In the genomic region with DNA sequence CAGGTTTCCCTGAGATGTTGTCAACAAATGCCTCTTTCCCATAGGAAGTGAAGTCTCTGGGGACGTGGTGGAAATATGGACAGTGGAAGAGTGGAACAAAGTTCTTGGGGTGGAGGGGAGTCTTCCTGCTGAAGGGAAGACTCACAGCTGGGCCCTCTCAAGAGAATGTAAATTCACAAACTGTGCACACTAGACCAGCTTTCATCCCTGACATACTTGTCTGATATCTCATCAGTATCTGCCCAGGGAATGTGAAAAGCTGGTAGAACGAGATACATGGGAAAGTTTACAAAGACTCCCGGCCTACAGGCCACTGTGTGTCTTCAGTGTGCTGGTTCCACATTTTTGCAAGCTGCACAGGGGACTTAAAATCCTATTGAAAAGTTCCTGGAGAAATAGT, we compare ENCODE assay signal across 19 cellular contexts. TPM values are rescaled to one million over a fixed set of nuclear protein-coding genes. Genes with fewer than 3 reads are reported as not detected.
DNase-seq lines count a peak whose midpoint lies in the region; ATAC-seq and TF ChIP-seq lines count a peak whose summit lies in the region.
"Had no signal": no experiment of that assay in that cellular context is flagged by ENCODE, and none has a peak within 500 bp of the region (broad histone marks: within the 10 kb centered on the region; RNA-seq: fewer than 3 reads in every experiment).

No MANE protein-coding gene starts in this region.

- no peak for TF ChIP-seq CTCF in PC-9 (conservative IDR thresholded peaks at IDR 0.05)
- TF ChIP-seq CTCF in fibroblast of pulmonary artery (IDR thresholded peaks at IDR 0.05; ENCODE audit: low read length, missing control alignments) = no peak
- TF ChIP-seq CTCF in osteocyte (IDR thresholded peaks at IDR 0.05) = no peak
- TF ChIP-seq CTCF in gastrocnemius medialis (IDR thresholded peaks at IDR 0.05 in 4 of 5, conservative IDR thresholded peaks at IDR 0.05 in 1 of 5) = no peak

- H4K20me1 ChIP-seq in PC-9 (ENCODE audit: insufficient read depth) = no peaks in the 10 kb centered on the region

- intact Hi-C loops in PC-9 (cut with micrococcal nuclease; ENCODE audit: unreplicated experiment) (no loop called here), Right ventricle myocardium superior (cut with DNase I) (no loop called here), gastrocnemius medialis (cut with DNase I; ENCODE audit: low total_unique reads) (no loop called here)
- intact Hi-C loops in naive thymus-derived CD4-positive, alpha-beta T cell (cut with micrococcal nuclease) = no loop called here

- POLR2A ChIA-PET in PC-9 (lab: Charles Lee; ENCODE audit: unreplicated experiment) = no interaction called here
- POLR2A ChIA-PET in naive thymus-derived CD4-positive, alpha-beta T cell (lab: Charles Lee) = no interaction called here

- H3K27me3 ChIP-seq in PC-9 (ENCODE audit: insufficient read depth, low read depth) (peaks cover 29% of the 10 kb centered on the region), gastrocnemius medialis (no peaks in the 10 kb centered on the region)
- no peaks in the 10 kb centered on the region for H3K27me3 ChIP-seq in naive thymus-derived CD4-positive, alpha-beta T cell (ENCODE audit: control insufficient read depth in 2 of 2, insufficient read depth in 2 of 2, low read length in 2 of 2)

- no peak for ATAC-seq in naive thymus-derived CD4-positive, alpha-beta T cell
- ATAC-seq in Right ventricle myocardium superior (ENCODE audit: poor library complexity) = no peak
- no peak for ATAC-seq in gastrocnemius medialis
- no peak for ATAC-seq in GM19397 (IDR thresholded peaks at IDR 0.05; ENCODE audit: unreplicated experiment)
- ATAC-seq: A549 had no signal

- H3K27ac Mint-ChIP-seq in osteocyte (ENCODE audit: unreplicated experiment) = peak overlapping the region; percentile 48
- no peak overlapping the region for H3K27ac Mint-ChIP-seq in naive thymus-derived CD4-positive, alpha-beta T cell

- H2AFZ ChIP-seq in PC-9 = no peak overlapping the region
- H2AFZ ChIP-seq: GM23248 had no signal

- H3K27ac ChIP-seq in PC-9 = no peak overlapping the region
- H3K27ac ChIP-seq in naive thymus-derived CD4-positive, alpha-beta T cell (ENCODE audit: low read depth, low read length) = no peak overlapping the region
- H3K27ac ChIP-seq in gastrocnemius medialis = no peak overlapping the region
- H3K27ac ChIP-seq: A549, GM23248 had no signal

- in situ Hi-C loops in gastrocnemius medialis (cut with MboI; ENCODE audit: low sequenced_read_pairs in 4 of 4) = no loop called here

- 0 out of 2 replicates have a peak overlapping the region, but pooled peaks have one; percentile 16 for H3K4me2 ChIP-seq in PC-9
- H3K4me2 ChIP-seq: A549 had no signal

- CTCF ChIA-PET in PC-9 (lab: Charles Lee) = no interaction called here
- CTCF ChIA-PET in naive thymus-derived CD4-positive, alpha-beta T cell (lab: Charles Lee) = no interaction called here

- no peaks in the 10 kb centered on the region for H3K9me2 ChIP-seq in PC-9 (ENCODE audit: insufficient read depth)

- no peak for TF ChIP-seq POLR2A in gastrocnemius medialis (IDR thresholded peaks at IDR 0.05)

- no peaks in the 10 kb centered on the region for H3F3A ChIP-seq in PC-9 (ENCODE audit: insufficient read depth, low read depth)

- no TSS peak for BruUV-seq in PC-9 (replicated peaks; lab: Mats Ljungman, UMichigan)

- no peaks in the 10 kb centered on the region for H3K27me3 Mint-ChIP-seq in osteocyte (ENCODE audit: unreplicated experiment)
- H3K27me3 Mint-ChIP-seq in naive thymus-derived CD4-positive, alpha-beta T cell = peaks cover 5 to 26% (median 16%) of the 10 kb centered on the region in 5 donors

- peak; percentile 26 for DNase-seq in AG08396 (ENCODE audit: low spot score)
- DNase-seq in PC-9 = peak in 1 of 2 experiments; percentile 58
- DNase-seq in fibroblast of pulmonary artery (ENCODE audit: low read depth) = peak; percentile 53
- no peak for DNase-seq in osteocyte (ENCODE audit: extremely low spot score, unreplicated experiment)
- no peak for DNase-seq in naive thymus-derived CD4-positive, alpha-beta T cell
- no peak for DNase-seq in Right ventricle myocardium superior
- DNase-seq in gastrocnemius medialis = no peak
- DNase-seq: Calu3; CD4-positive, CD25-positive, alpha-beta regulatory T cell; DMS79; GF-D8; GM23248; NCI-H1092; NCI-H1694 treated with DMSO at 0.1 percent for 48 hours; NCI-H510A had no signal

- peaks cover 7% of the 10 kb centered on the region for H3K9me3 Mint-ChIP-seq in osteocyte (ENCODE audit: unreplicated experiment)
- H3K9me3 Mint-ChIP-seq in naive thymus-derived CD4-positive, alpha-beta T cell = peaks cover 0 to 21% (median 6%) of the 10 kb centered on the region in 11 donors

- no peak overlapping the region for H3K4me3 Mint-ChIP-seq in osteocyte (ENCODE audit: unreplicated experiment)
- H3K4me3 Mint-ChIP-seq in naive thymus-derived CD4-positive, alpha-beta T cell = no peak overlapping the region
- H3K4me3 Mint-ChIP-seq: CD4-positive, CD25-positive, alpha-beta regulatory T cell had no signal

- no peaks in the 10 kb centered on the region for H3K4me1 ChIP-seq in PC-9 (replicated peaks; ENCODE audit: insufficient read depth)
- H3K4me1 ChIP-seq in naive thymus-derived CD4-positive, alpha-beta T cell (ENCODE audit: control insufficient read depth in 2 of 2, insufficient read depth in 2 of 2, low read length in 2 of 2) = no peaks in the 10 kb centered on the region
- H3K4me1 ChIP-seq in gastrocnemius medialis = no peaks in the 10 kb centered on the region
- H3K4me1 ChIP-seq: A549 had no signal

- H3K79me2 ChIP-seq in PC-9 (ENCODE audit: low read depth) = no peaks in the 10 kb centered on the region

- peaks cover 26% of the 10 kb centered on the region for H3K4me1 Mint-ChIP-seq in osteocyte (ENCODE audit: unreplicated experiment)
- H3K4me1 Mint-ChIP-seq in naive thymus-derived CD4-positive, alpha-beta T cell = no peaks in the 10 kb centered on the region
- H3K4me1 Mint-ChIP-seq: CD4-positive, CD25-positive, alpha-beta regulatory T cell had no signal

- no peaks in the 10 kb centered on the region for H3K36me3 ChIP-seq in PC-9 (ENCODE audit: low read depth)
- H3K36me3 ChIP-seq in naive thymus-derived CD4-positive, alpha-beta T cell (ENCODE audit: control insufficient read depth in 2 of 3, insufficient read depth in 3 of 3, low read length in 3 of 3) = no peaks in the 10 kb centered on the region
- H3K36me3 ChIP-seq in gastrocnemius medialis = no peaks in the 10 kb centered on the region

- no peak overlapping the region for H3K4me3 ChIP-seq in PC-9
- H3K4me3 ChIP-seq in fibroblast of pulmonary artery (replicated peaks; ENCODE audit: low read depth, low read length) = no peak overlapping the region
- H3K4me3 ChIP-seq in naive thymus-derived CD4-positive, alpha-beta T cell (ENCODE audit: low read length) = no peak overlapping the region
- no peak overlapping the region for H3K4me3 ChIP-seq in gastrocnemius medialis
- H3K4me3 ChIP-seq: A549, GM23248 had no signal

- H3K36me3 Mint-ChIP-seq in osteocyte (ENCODE audit: unreplicated experiment) = no peaks in the 10 kb centered on the region
- no peaks in the 10 kb centered on the region for H3K36me3 Mint-ChIP-seq in naive thymus-derived CD4-positive, alpha-beta T cell
- H3K36me3 Mint-ChIP-seq: CD4-positive, CD25-positive, alpha-beta regulatory T cell had no signal

- H3K9me3 ChIP-seq in PC-9 (ENCODE audit: insufficient read depth, low read depth) (no peaks in the 10 kb centered on the region), gastrocnemius medialis (no peaks in the 10 kb centered on the region)
- peaks cover 0 to 2% (median 0%) of the 10 kb centered on the region in 3 experiments for H3K9me3 ChIP-seq in naive thymus-derived CD4-positive, alpha-beta T cell (ENCODE audit: control insufficient read depth in 2 of 3, low read length in 3 of 3)

RNA-seq across cellular contexts. Expression of gene CCDC3, which starts 16.7 kb away (rescaled TPM):
- total RNA-seq in PC-9 (2021) (0.13 TPM in 1 of 2 replicates, not detected in the other), osteocyte (14.1 and 15.0 TPM in 2 replicates), Right ventricle myocardium superior (3.7 TPM), gastrocnemius medialis (10 to 100 TPM in 3 of 4 donors, 1 to 10 TPM in 1; 6.1 to 57.4 (median 21.6) TPM)
- under 1 TPM in 1 of 5 experiments, not detected in 4; 0.31 TPM for total RNA-seq in naive thymus-derived CD4-positive, alpha-beta T cell
- not detected for polyA plus RNA-seq in naive thymus-derived CD4-positive, alpha-beta T cell
- total RNA-seq: Calu3, GM23248, HT-29, RPMI7951 had no signal
- polyA plus RNA-seq: CD4-positive, CD25-positive, alpha-beta regulatory T cell; GM23248 had no signal

Comparison
In these comparisons a context has a peak if more than half of its experiments do, and no peak if none do; other contexts are left out.
1. DNase-seq: peak in AG08396 (single experiment) and fibroblast of pulmonary artery (single experiment); none in osteocyte (single experiment), naive thymus-derived CD4-positive, alpha-beta T cell (0 of 9), Right ventricle myocardium superior (single experiment) and gastrocnemius medialis (0 of 2).